In the genomic region with DNA sequence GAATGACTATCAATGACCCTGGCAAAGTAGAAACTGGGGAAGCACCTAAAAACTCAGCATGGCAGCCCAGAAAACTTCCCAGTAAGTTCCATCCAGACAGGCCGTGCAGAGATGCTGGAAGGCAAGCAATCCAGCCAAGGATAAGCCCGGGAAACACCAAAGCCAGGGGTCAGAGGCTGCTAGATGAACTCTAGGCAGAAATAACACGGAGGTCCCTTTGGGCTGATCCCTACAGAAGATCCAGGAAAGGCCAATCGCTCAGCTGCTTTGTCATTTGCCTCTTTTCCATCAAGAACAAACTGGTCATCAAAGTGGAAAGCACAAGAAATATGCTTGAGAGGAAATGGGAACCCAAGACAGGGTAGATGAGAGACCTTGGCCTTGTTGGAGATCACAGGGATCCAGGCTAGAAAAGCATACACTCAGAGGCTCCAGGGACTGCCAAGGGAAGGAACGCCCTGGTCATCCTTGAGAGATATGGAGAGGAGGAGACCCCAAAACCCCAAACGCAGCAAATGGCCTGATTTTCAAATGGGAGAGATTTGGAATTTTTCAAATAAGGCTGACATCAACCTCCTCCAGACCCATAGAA, we compare ENCODE assay signal across 31 cellular contexts. TPM values are rescaled to one million over a fixed set of nuclear protein-coding genes. Genes with fewer than 3 reads are reported as not detected.
"Had no signal": no experiment of that assay in that cellular context is flagged by ENCODE, and none has a peak within 500 bp of the region (broad histone marks: within the 10 kb centered on the region; RNA-seq: fewer than 3 reads in every experiment).

No MANE protein-coding gene starts in this region.

- H3K79me2 ChIP-seq: hepatocyte, parathyroid adenoma had no signal

- H3K4me3 Mint-ChIP-seq: naive thymus-derived CD4-positive, alpha-beta T cell; stimulated activated naive CD8-positive, alpha-beta T cell treated with anti-CD3 and anti-CD28 coated beads, Interleukin-15, amount 100 ng/mL, for 72 hours had no signal

- H3K36me3 Mint-ChIP-seq: naive thymus-derived CD4-positive, alpha-beta T cell had no signal

- H2AFZ ChIP-seq: hepatocyte, parathyroid adenoma had no signal

- DNase-seq: dermis blood vessel endothelial cell; effector memory CD4-positive, alpha-beta T cell; foreskin keratinocyte; heart left ventricle; kidney; midbrain; naive thymus-derived CD4-positive, alpha-beta T cell; stimulated activated CD4-positive, alpha-beta T cell treated with anti-CD3 and anti-CD28 coated beads, Interleukin-2, amount 100 ng/mL, for 48 hours; stimulated activated naive CD4-positive, alpha-beta T cell; stimulated activated naive CD8-positive, alpha-beta T cell treated with anti-CD3 and anti-CD28 coated beads, Interleukin-15, amount 100 ng/mL, for 72 hours; thyroid gland had no signal

- H3K27me3 Mint-ChIP-seq: naive thymus-derived CD4-positive, alpha-beta T cell; stimulated activated naive CD8-positive, alpha-beta T cell treated with anti-CD3 and anti-CD28 coated beads, Interleukin-15, amount 100 ng/mL, for 72 hours had no signal

- H3K27me3 ChIP-seq: esophagus muscularis mucosa, gastroesophageal sphincter, right atrium auricular region, thyroid gland, vagina had no signal

- H3K9me3 ChIP-seq: esophagus muscularis mucosa, gastroesophageal sphincter, heart left ventricle, prostate gland, right atrium auricular region, thyroid gland, vagina had no signal

- ATAC-seq: foreskin keratinocyte; gastroesophageal sphincter; heart left ventricle; left lobe of liver; naive thymus-derived CD4-positive, alpha-beta T cell; sciatic nerve; stimulated activated naive CD8-positive, alpha-beta T cell treated with anti-CD3 and anti-CD28 coated beads, Interleukin-15, amount 100 ng/mL, for 72 hours had no signal

- H3K27ac Mint-ChIP-seq: stimulated activated naive CD8-positive, alpha-beta T cell treated with anti-CD3 and anti-CD28 coated beads, Interleukin-15, amount 100 ng/mL, for 72 hours had no signal

- H3K4me2 ChIP-seq: hepatocyte had no signal

- H3K36me3 ChIP-seq: esophagus muscularis mucosa, gastroesophageal sphincter, heart left ventricle, prostate gland, right atrium auricular region, thyroid gland, vagina had no signal

- H3K27ac ChIP-seq: coronary artery, esophagus muscularis mucosa, foreskin keratinocyte, gastroesophageal sphincter, heart left ventricle, hepatocyte, parathyroid adenoma, prostate gland, right atrium auricular region, thyroid gland, vagina had no signal

- H3K9me3 Mint-ChIP-seq: stimulated activated naive CD8-positive, alpha-beta T cell treated with anti-CD3 and anti-CD28 coated beads, Interleukin-15, amount 100 ng/mL, for 72 hours had no signal

- H3K9ac ChIP-seq: parathyroid adenoma had no signal

- FAIRE-seq: endothelial cell of umbilical vein, kidney had no signal

- H3K4me1 ChIP-seq: esophagus muscularis mucosa, foreskin keratinocyte, gastroesophageal sphincter, heart left ventricle, parathyroid adenoma, prostate gland, right atrium auricular region, vagina had no signal

- H3K4me3 ChIP-seq: coronary artery, esophagus muscularis mucosa, gastroesophageal sphincter, heart left ventricle, hepatocyte, prostate gland, right atrium auricular region, thyroid gland, vagina had no signal

RNA-seq across cellular contexts. Expression of a gene that starts 6.5 kb away (rescaled TPM):
- total RNA-seq: dermis blood vessel endothelial cell; endothelial cell of umbilical vein; epithelial cell of proximal tubule; esophagus muscularis mucosa; fibroblast of lung; foreskin keratinocyte; gastroesophageal sphincter; heart left ventricle; kidney; left lobe of liver; liver; lung microvascular endothelial cell; mucosa of gallbladder; naive thymus-derived CD4-positive, alpha-beta T cell; osteoblast; prostate gland; right atrium auricular region; sciatic nerve; temporal lobe; thyroid gland; ureter had no signal
- polyA plus RNA-seq: endothelial cell of umbilical vein; fibroblast of lung; foreskin keratinocyte; hepatocyte; liver; naive thymus-derived CD4-positive, alpha-beta T cell; neural cell had no signal

RNA-seq across cellular contexts. Expression of a gene that starts 13.7 kb away (rescaled TPM):
- total RNA-seq: dermis blood vessel endothelial cell; endothelial cell of umbilical vein; epithelial cell of proximal tubule; heart left ventricle; kidney; left lobe of liver; lung microvascular endothelial cell; mucosa of gallbladder; naive thymus-derived CD4-positive, alpha-beta T cell; osteoblast; right atrium auricular region; sciatic nerve; temporal lobe had no signal
- polyA plus RNA-seq: endothelial cell of umbilical vein; naive thymus-derived CD4-positive, alpha-beta T cell; neural cell had no signal

RNA-seq across cellular contexts. Expression of a gene that starts 21.2 kb away (rescaled TPM):
- total RNA-seq: dermis blood vessel endothelial cell; endothelial cell of umbilical vein; epithelial cell of proximal tubule; fibroblast of lung; heart left ventricle; hepatocyte; kidney; left lobe of liver; liver; lung microvascular endothelial cell; mucosa of gallbladder; naive thymus-derived CD4-positive, alpha-beta T cell; osteoblast; right atrium auricular region; sciatic nerve; temporal lobe; ureter had no signal
- polyA plus RNA-seq: endothelial cell of umbilical vein; fibroblast of lung; hepatocyte; naive thymus-derived CD4-positive, alpha-beta T cell; neural cell had no signal

RNA-seq across cellular contexts. Expression of a gene that starts 31.7 kb away (rescaled TPM):
- total RNA-seq: dermis blood vessel endothelial cell; endothelial cell of umbilical vein; esophagus muscularis mucosa; fibroblast of lung; foreskin keratinocyte; gastroesophageal sphincter; heart left ventricle; hepatocyte; kidney; left lobe of liver; liver; lung microvascular endothelial cell; mucosa of gallbladder; naive thymus-derived CD4-positive, alpha-beta T cell; osteoblast; prostate gland; right atrium auricular region; sciatic nerve; temporal lobe; thyroid gland; ureter; vagina had no signal
- polyA plus RNA-seq: endothelial cell of umbilical vein; fibroblast of lung; foreskin keratinocyte; heart left ventricle; hepatocyte; liver; naive thymus-derived CD4-positive, alpha-beta T cell; neural cell had no signal

RNA-seq across cellular contexts. Expression of a gene that starts 50.5 kb away (rescaled TPM):
- total RNA-seq: dermis blood vessel endothelial cell; endothelial cell of umbilical vein; epithelial cell of proximal tubule; esophagus muscularis mucosa; fibroblast of lung; foreskin keratinocyte; heart left ventricle; hepatocyte; kidney; left lobe of liver; liver; lung microvascular endothelial cell; mucosa of gallbladder; naive thymus-derived CD4-positive, alpha-beta T cell; osteoblast; prostate gland; right atrium auricular region; sciatic nerve; temporal lobe; thyroid gland; ureter; vagina had no signal
- polyA plus RNA-seq: endothelial cell of umbilical vein; fibroblast of lung; heart left ventricle; hepatocyte; liver; naive thymus-derived CD4-positive, alpha-beta T cell; neural cell had no signal
